Comparison of ENCODE assay signal across 8 cellular contexts in genomic region chr1:226633541-226634155, GRCh38.
DNase-seq lines count a peak whose midpoint lies in the region; ATAC-seq lines count a peak whose summit lies in the region.

No MANE protein-coding gene starts in this region.

- intact Hi-C loops in sciatic nerve (cut with DNase I): loop anchor here (10.0 kb wide), 1 partner anchor 801 kb away; no protein-coding TSS in a partner anchor

- POLR2A ChIA-PET in activated naive CD8-positive, alpha-beta T cell treated with anti-CD3 and anti-CD28 coated beads, Interleukin-2, amount 10 ng/mL, durations not matched to agents 7 days and 5 days (lab: Charles Lee): interaction anchor here (0.8 to 2.1 kb wide), 7 partner anchors 20 to 195 kb away, joined by 3 to 5 read pairs (median 4); partner anchors contain the start of gene ITPKB

- peak overlapping the region; percentile 59 for H3K27ac Mint-ChIP-seq in activated naive CD8-positive, alpha-beta T cell treated with anti-CD3 and anti-CD28 coated beads, Interleukin-2, amount 10 ng/mL, durations not matched to agents 7 days and 5 days

- ATAC-seq in GM18520 (IDR thresholded peaks at IDR 0.05; ENCODE audit: unreplicated experiment) (peak; percentile 6), HG02642 (IDR thresholded peaks at IDR 0.05; ENCODE audit: poor library complexity, unreplicated experiment) (peak; percentile 26), sciatic nerve (no peak)
- peak; percentile 3 for ATAC-seq in activated naive CD8-positive, alpha-beta T cell treated with anti-CD3 and anti-CD28 coated beads, Interleukin-2, amount 10 ng/mL, durations not matched to agents 7 days and 5 days (ENCODE audit: low read depth)

- no peak for DNase-seq in activated naive CD8-positive, alpha-beta T cell treated with anti-CD3 and anti-CD28 coated beads, Interleukin-2, amount 10 ng/mL, durations not matched to agents 7 days and 5 days
- DNase-seq in sciatic nerve (ENCODE audit: low spot score) (peak; percentile 54), HT-29 (ENCODE audit: low spot score) (no peak), dedifferentiated amniotic fluid mesenchymal stem cell (ENCODE audit: extremely low spot score) (no peak), AG08395 (ENCODE audit: low spot score) (no peak)
- no peak for DNase-seq in activated CD4-positive, alpha-beta T cell treated with anti-CD3 and anti-CD28 coated beads for 4 hours

- H3K36me3 Mint-ChIP-seq in activated naive CD8-positive, alpha-beta T cell treated with anti-CD3 and anti-CD28 coated beads, Interleukin-2, amount 10 ng/mL, durations not matched to agents 7 days and 5 days: peaks cover 24% of the 10 kb centered on the region

- no peak overlapping the region for H3K4me3 Mint-ChIP-seq in activated naive CD8-positive, alpha-beta T cell treated with anti-CD3 and anti-CD28 coated beads, Interleukin-2, amount 10 ng/mL, durations not matched to agents 7 days and 5 days

- H3K9me3 Mint-ChIP-seq in activated naive CD8-positive, alpha-beta T cell treated with anti-CD3 and anti-CD28 coated beads, Interleukin-2, amount 10 ng/mL, durations not matched to agents 7 days and 5 days: no peaks in the 10 kb centered on the region

- H3K27me3 Mint-ChIP-seq in activated naive CD8-positive, alpha-beta T cell treated with anti-CD3 and anti-CD28 coated beads, Interleukin-2, amount 10 ng/mL, durations not matched to agents 7 days and 5 days: no peaks in the 10 kb centered on the region

- H3K4me1 Mint-ChIP-seq in activated naive CD8-positive, alpha-beta T cell treated with anti-CD3 and anti-CD28 coated beads, Interleukin-2, amount 10 ng/mL, durations not matched to agents 7 days and 5 days: peaks cover 26% of the 10 kb centered on the region
